Comparison of ENCODE assay signal across 32 cellular contexts in the genomic region with DNA sequence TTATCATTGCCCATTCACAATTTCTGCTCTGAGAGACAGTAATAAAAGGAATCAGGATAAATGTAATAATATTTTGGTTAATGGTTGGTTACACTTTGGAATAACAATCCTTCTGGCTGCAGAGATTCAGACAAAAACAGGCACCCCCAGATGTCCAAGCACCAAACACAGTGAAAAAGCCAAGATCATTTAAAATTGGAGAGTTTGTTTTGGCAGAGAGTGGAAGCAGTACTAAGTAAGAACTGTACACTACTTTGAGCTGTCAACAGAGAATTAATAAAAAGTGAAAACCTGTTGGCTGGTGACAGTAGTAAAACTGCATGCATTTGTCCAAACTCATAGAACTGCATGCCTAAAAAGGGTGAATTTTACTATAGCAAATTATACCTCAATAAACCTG. TPM values are rescaled to one million over a fixed set of nuclear protein-coding genes. Genes with fewer than 3 reads are reported as not detected.
"Had no signal": no experiment of that assay in that cellular context is flagged by ENCODE, and none has a peak within 500 bp of the region (broad histone marks: within the 10 kb centered on the region; RNA-seq: fewer than 3 reads in every experiment).

No MANE protein-coding gene starts in this region.

- H3K27me3 ChIP-seq: brain microvascular endothelial cell, cardiac muscle cell had no signal

- H3K36me3 Mint-ChIP-seq: activated CD4-positive, alpha-beta memory T cell treated with anti-CD3 and anti-CD28 coated beads for 36 hours; activated naive CD4-positive, alpha-beta T cell treated with anti-CD3 and anti-CD28 coated beads, Interleukin-2, amount 50 U/mL, for 24 hours; WTC11 had no signal

- H3K4me3 ChIP-seq: cardiac muscle cell, SK-N-MC had no signal

- H3K9me3 Mint-ChIP-seq: activated CD4-positive, alpha-beta memory T cell treated with anti-CD3 and anti-CD28 coated beads for 36 hours; activated naive CD4-positive, alpha-beta T cell treated with anti-CD3 and anti-CD28 coated beads, Interleukin-2, amount 50 U/mL, for 24 hours; activated T-cell treated with anti-CD3 and anti-CD28 coated beads, Interleukin-2, amount 50 U/mL, for 72 hours; WTC11 had no signal

- H3K27ac ChIP-seq: cardiac muscle cell, SK-N-MC had no signal

- H3K4me1 Mint-ChIP-seq: activated naive CD4-positive, alpha-beta T cell treated with anti-CD3 and anti-CD28 coated beads, Interleukin-2, amount 50 U/mL, for 24 hours; WTC11 had no signal

- H3K36me3 ChIP-seq: brain microvascular endothelial cell, cardiac muscle cell had no signal

- DNase-seq: activated CD4-positive, alpha-beta memory T cell treated with anti-CD3 and anti-CD28 coated beads for 36 hours; activated CD4-positive, alpha-beta T cell treated with anti-CD3 and anti-CD28 coated beads, Interleukin-2, amount 10 ng/mL, durations not matched to agents 7 days and 5 days; activated CD4-positive, CD25-positive, alpha-beta regulatory T cell treated with anti-CD3 and anti-CD28 coated beads, Interleukin-2, amount 50 U/mL, for 72 hours; activated CD8-positive, alpha-beta memory T cell treated with anti-CD3 and anti-CD28 coated beads for 24 hours; activated effector memory CD4-positive, alpha-beta T cell treated with Interleukin-2 at 50 U/mL for 16 hours; activated naive CD4-positive, alpha-beta T cell; activated T-cell treated with anti-CD3 and anti-CD28 coated beads for 4 hours; activated T-cell treated with anti-CD3 and anti-CD28 coated beads, Interleukin-2, amount 50 U/mL, for 72 hours; amygdala; brain microvascular endothelial cell; Kasumi-1; KBM-7; NCI-H1048; NCI-H146; NCI-H187 treated with DMSO at 0.1 percent for 48 hours; NCI-H2171; NCI-H2227 treated with DMSO at 0.1 percent for 48 hours; NCI-H510A; NCI-H526 treated with DMSO at 0.1 percent for 48 hours; NCI-H82; NK-92 treated with Interleukin-12 subunit alpha and Interleukin-12 subunit beta, amount 100 ng/mL, for 24 hours; OCI-M1; RPMI8226; SW 1271; T-helper 17 cell; T-helper 9 cell had no signal

- H3K27ac Mint-ChIP-seq: activated CD4-positive, alpha-beta memory T cell treated with anti-CD3 and anti-CD28 coated beads for 36 hours; activated CD4-positive, alpha-beta T cell treated with anti-CD3 and anti-CD28 coated beads, Interleukin-2, amount 10 ng/mL, durations not matched to agents 7 days and 5 days; activated naive CD4-positive, alpha-beta T cell treated with anti-CD3 and anti-CD28 coated beads, Interleukin-2, amount 50 U/mL, for 24 hours; T-helper 17 cell; WTC11 had no signal

- H3K4me3 Mint-ChIP-seq: activated CD4-positive, alpha-beta memory T cell treated with anti-CD3 and anti-CD28 coated beads for 36 hours; activated CD4-positive, alpha-beta T cell treated with anti-CD3 and anti-CD28 coated beads, Interleukin-2, amount 10 ng/mL, durations not matched to agents 7 days and 5 days; activated naive CD4-positive, alpha-beta T cell treated with anti-CD3 and anti-CD28 coated beads, Interleukin-2, amount 50 U/mL, for 24 hours; T-helper 17 cell; WTC11 had no signal

- ATAC-seq: Panc1, Right ventricle myocardium inferior, WTC11 had no signal

- H3K27me3 Mint-ChIP-seq: activated naive CD4-positive, alpha-beta T cell treated with anti-CD3 and anti-CD28 coated beads, Interleukin-2, amount 50 U/mL, for 24 hours; T-helper 17 cell had no signal

RNA-seq across cellular contexts. Expression of a gene that starts 15.6 kb away (rescaled TPM):
- total RNA-seq: cardiac muscle cell, Right ventricle myocardium inferior, WTC11 had no signal

RNA-seq across cellular contexts. Expression of a gene that starts 43.4 kb away (rescaled TPM):
- total RNA-seq: cardiac muscle cell, Right ventricle myocardium inferior, WTC11 had no signal
